Comparison of ENCODE assay signal across 17 cellular contexts in the genomic region with DNA sequence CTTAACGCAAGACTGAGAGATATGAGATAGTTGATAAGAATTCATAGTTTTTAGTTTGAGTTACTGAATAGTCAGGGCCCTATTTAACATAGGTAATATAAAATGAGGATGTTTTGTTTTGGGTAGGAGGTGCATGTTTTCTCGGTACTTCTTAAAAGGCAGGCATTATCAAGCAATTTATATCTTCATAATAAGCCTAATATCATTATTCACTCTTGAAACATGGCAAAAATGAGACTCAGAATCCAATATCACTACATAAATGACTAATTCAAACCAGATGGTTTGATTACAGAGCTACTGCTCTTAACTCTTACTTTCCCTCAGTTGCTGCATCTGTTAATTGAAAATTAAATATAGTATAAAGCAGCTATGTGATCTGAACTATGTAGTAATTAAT.
DNase-seq lines count a peak whose midpoint lies in the region; ATAC-seq, FAIRE-seq and TF ChIP-seq lines count a peak whose summit lies in the region.
"Had no signal": no experiment of that assay in that cellular context is flagged by ENCODE, and none has a peak within 500 bp of the region (broad histone marks: within the 10 kb centered on the region; RNA-seq: fewer than 3 reads in every experiment).

No MANE protein-coding gene starts in this region.

- no peak overlapping the region for H2AFZ ChIP-seq in astrocyte (ENCODE audit: low read depth, low read length)
- H2AFZ ChIP-seq: GM23248 had no signal

- no peak overlapping the region for H3K4me2 ChIP-seq in astrocyte (ENCODE audit: low read length)

- H3K4me3 ChIP-seq in astrocyte (ENCODE audit: insufficient read depth, low read depth, low read length) (no peak overlapping the region), fibroblast of the aortic adventitia (ENCODE audit: low read depth, low read length) (no peak overlapping the region), pancreas (no peak overlapping the region)
- H3K4me3 ChIP-seq: GM23248 had no signal

- H3K36me3 ChIP-seq in astrocyte (ENCODE audit: insufficient read depth, low read length) (no peaks in the 10 kb centered on the region), pancreas (no peaks in the 10 kb centered on the region)
- H3K36me3 ChIP-seq: BE2C had no signal

- H3K4me3 Mint-ChIP-seq in astrocyte (ENCODE audit: unreplicated experiment) = no peak overlapping the region
- H3K4me3 Mint-ChIP-seq: CD4-positive, alpha-beta memory T cell had no signal

- H3K27me3 Mint-ChIP-seq in astrocyte (ENCODE audit: low read depth, unreplicated experiment) = no peaks in the 10 kb centered on the region
- H3K27me3 Mint-ChIP-seq: CD4-positive, alpha-beta memory T cell had no signal

- no peak overlapping the region for H3K27ac Mint-ChIP-seq in astrocyte (ENCODE audit: unreplicated experiment)
- H3K27ac Mint-ChIP-seq: CD4-positive, alpha-beta memory T cell had no signal

- intact Hi-C loops in pancreas (cut with DNase I) (no loop called here), posterior cingulate gyrus (cut with DNase I) (no loop called here)

- H3K79me2 ChIP-seq in astrocyte (ENCODE audit: insufficient read depth, low read length) = no peaks in the 10 kb centered on the region

- DNase-seq in SK-N-DZ (ENCODE audit: low spot score) (peak; percentile 56), astrocyte (ENCODE audit: low read depth) (peak; percentile 0), fibroblast of the aortic adventitia (ENCODE audit: low read depth) (peak; percentile 1), NCI-H187 (lab: John Stamatoyannopoulos, UW) (no peak), pancreas (no peak), posterior cingulate gyrus (no peak)
- DNase-seq: BE2C; CD4-positive, alpha-beta memory T cell; DMS79 treated with DMSO at 0.1 percent for 48 hours; EL; GM23248 had no signal

- no peaks in the 10 kb centered on the region for H4K20me1 ChIP-seq in astrocyte (ENCODE audit: insufficient read depth, low read length)

- TF ChIP-seq CTCF in astrocyte (IDR thresholded peaks at IDR 0.05; ENCODE audit: insufficient read depth, low read depth, low read length) (no peak), fibroblast of the aortic adventitia (IDR thresholded peaks at IDR 0.05; ENCODE audit: insufficient read depth, low read length) (no peak), pancreas (IDR thresholded peaks at IDR 0.05) (no peak)

- H3K9me3 Mint-ChIP-seq in astrocyte (ENCODE audit: unreplicated experiment) = no peaks in the 10 kb centered on the region

- WGBS in pancreas, 2 donors = 49 to 68% methylated on average over 2 of the region's 2 CpGs

- no peak overlapping the region for H3K9ac ChIP-seq in astrocyte (ENCODE audit: low read length)
- H3K9ac ChIP-seq: GM23248 had no signal

- H3K4me1 ChIP-seq in astrocyte (ENCODE audit: insufficient read depth, low read length) (no peaks in the 10 kb centered on the region), pancreas (no peaks in the 10 kb centered on the region)

- H3K36me3 Mint-ChIP-seq in astrocyte (ENCODE audit: low read depth, unreplicated experiment) = no peaks in the 10 kb centered on the region
- H3K36me3 Mint-ChIP-seq: CD4-positive, alpha-beta memory T cell had no signal

- ATAC-seq in HG03342 (IDR thresholded peaks at IDR 0.05; ENCODE audit: unreplicated experiment) (no peak), pancreas (no peak)
- ATAC-seq: HCT116 had no signal

- no peak for FAIRE-seq in astrocyte (lab: Jason Lieb, UNC)
- no peak for FAIRE-seq in pancreas (lab: Jason Lieb, UNC)
- FAIRE-seq: GM12891, H54 had no signal

- H3K9me3 ChIP-seq in astrocyte (ENCODE audit: insufficient read depth, low read depth, low read length) = no peaks in the 10 kb centered on the region
- no peaks in the 10 kb centered on the region for H3K9me3 ChIP-seq in pancreas
- H3K9me3 ChIP-seq: BE2C had no signal

- no peak overlapping the region for H3K27ac ChIP-seq in astrocyte (ENCODE audit: low read depth, low read length)
- no peak overlapping the region for H3K27ac ChIP-seq in pancreas
- H3K27ac ChIP-seq: C4-2B, GM23248, HL-60 had no signal

- no peaks in the 10 kb centered on the region for H3K27me3 ChIP-seq in astrocyte (ENCODE audit: insufficient read depth, low read length)
- H3K27me3 ChIP-seq in pancreas = no peaks in the 10 kb centered on the region
- H3K27me3 ChIP-seq: BE2C had no signal

- no peaks in the 10 kb centered on the region for H3K4me1 Mint-ChIP-seq in astrocyte (ENCODE audit: low read depth, unreplicated experiment)
- H3K4me1 Mint-ChIP-seq: CD4-positive, alpha-beta memory T cell had no signal

Comparison
In these comparisons a context has a peak if more than half of its experiments do, and no peak if none do; other contexts are left out.
1. DNase-seq: peak in SK-N-DZ (single experiment), astrocyte (single experiment) and fibroblast of the aortic adventitia (single experiment); none in NCI-H187 (0 of 2), pancreas (0 of 6) and posterior cingulate gyrus (0 of 10).